Comparison of ENCODE assay signal across 20 cellular contexts in genomic region chr6:11631008-11631407, GRCh38.
"Had no signal": no experiment of that assay in that cellular context is flagged by ENCODE, and none has a peak within 500 bp of the region (broad histone marks: within the 10 kb centered on the region; RNA-seq: fewer than 3 reads in every experiment).

No MANE protein-coding gene starts in this region.

- H3K9me3 Mint-ChIP-seq: activated naive CD4-positive, alpha-beta T cell treated with anti-CD3 and anti-CD28 coated beads, Interleukin-2, amount 50 U/mL, for 72 hours; effector memory CD8-positive, alpha-beta T cell; naive B cell; neural crest cell; stimulated activated naive CD8-positive, alpha-beta T cell treated with anti-CD3 and anti-CD28 coated beads, Interleukin-15, Interleukin-2, amounts not matched to agents 100 ng/mL and 50 ng/mL, for 24 hours; T-cell; T-helper 2 cell treated with Interferon-gamma antibody and Interleukin-4, amounts not matched to agents 5 μg/mL and 100 μg/mL, for 36 hours had no signal

- H3K4me1 ChIP-seq: left ventricle myocardium inferior had no signal

- H3K27me3 ChIP-seq: dorsolateral prefrontal cortex, esophagus muscularis mucosa, tibial artery had no signal

- DNase-seq: activated CD4-positive, alpha-beta T cell treated with anti-CD3 and anti-CD28 coated beads, Interleukin-2, amount 50 U/mL, for 1 hour; activated CD4-positive, CD25-positive, alpha-beta regulatory T cell treated with anti-CD3 and anti-CD28 coated beads, Interleukin-2, amount 50 U/mL, for 72 hours; activated CD8-positive, alpha-beta T cell treated with anti-CD3 and anti-CD28 coated beads, Interleukin-2, amount 10 ng/mL, durations not matched to agents 7 days and 5 days; central memory CD4-positive, alpha-beta T cell; dorsolateral prefrontal cortex; effector memory CD8-positive, alpha-beta T cell; hippocampal formation; left ventricle myocardium inferior; mesendoderm; mucosa of descending colon; naive B cell; stimulated activated CD4-positive, alpha-beta T cell treated with anti-CD3 and anti-CD28 coated beads, Interleukin-4, amount 100 ng/mL, for 4 hours; T-cell; tibial artery had no signal

- ATAC-seq: activated CD8-positive, alpha-beta T cell treated with anti-CD3 and anti-CD28 coated beads, Interleukin-2, amount 10 ng/mL, durations not matched to agents 7 days and 5 days; activated naive CD4-positive, alpha-beta T cell treated with anti-CD3 and anti-CD28 coated beads, Interleukin-2, amount 50 U/mL, for 72 hours; effector memory CD8-positive, alpha-beta T cell; mucosa of descending colon; T-cell had no signal

- H3K27ac Mint-ChIP-seq: activated CD8-positive, alpha-beta T cell treated with anti-CD3 and anti-CD28 coated beads, Interleukin-2, amount 10 ng/mL, durations not matched to agents 7 days and 5 days; effector memory CD8-positive, alpha-beta T cell; stimulated activated naive CD8-positive, alpha-beta T cell treated with anti-CD3 and anti-CD28 coated beads, Interleukin-15, Interleukin-2, amounts not matched to agents 100 ng/mL and 50 ng/mL, for 24 hours; T-cell; T-helper 2 cell treated with Interferon-gamma antibody and Interleukin-4, amounts not matched to agents 5 μg/mL and 100 μg/mL, for 36 hours had no signal

- H3K4me1 Mint-ChIP-seq: naive B cell, T-cell had no signal

- H3K4me3 Mint-ChIP-seq: activated CD8-positive, alpha-beta T cell treated with anti-CD3 and anti-CD28 coated beads, Interleukin-2, amount 10 ng/mL, durations not matched to agents 7 days and 5 days; effector memory CD8-positive, alpha-beta T cell; naive B cell; neural crest cell; stimulated activated naive CD8-positive, alpha-beta T cell treated with anti-CD3 and anti-CD28 coated beads, Interleukin-15, Interleukin-2, amounts not matched to agents 100 ng/mL and 50 ng/mL, for 24 hours; T-cell; T-helper 2 cell treated with Interferon-gamma antibody and Interleukin-4, amounts not matched to agents 5 μg/mL and 100 μg/mL, for 36 hours had no signal

- H3K9me3 ChIP-seq: esophagus muscularis mucosa, left ventricle myocardium inferior, mucosa of descending colon, tibial artery had no signal

- H3K4me3 ChIP-seq: dorsolateral prefrontal cortex, esophagus muscularis mucosa, left ventricle myocardium inferior, mucosa of descending colon, tibial artery had no signal

- H3K27ac ChIP-seq: dorsolateral prefrontal cortex, esophagus muscularis mucosa, left ventricle myocardium inferior, tibial artery, VCaP had no signal

- H3K36me3 Mint-ChIP-seq: activated naive CD4-positive, alpha-beta T cell treated with anti-CD3 and anti-CD28 coated beads, Interleukin-2, amount 50 U/mL, for 72 hours; T-cell had no signal

- H3K36me3 ChIP-seq: esophagus muscularis mucosa, left ventricle myocardium inferior, tibial artery had no signal
